Comparison of ENCODE assay signal across 8 cellular contexts in the genomic region with DNA sequence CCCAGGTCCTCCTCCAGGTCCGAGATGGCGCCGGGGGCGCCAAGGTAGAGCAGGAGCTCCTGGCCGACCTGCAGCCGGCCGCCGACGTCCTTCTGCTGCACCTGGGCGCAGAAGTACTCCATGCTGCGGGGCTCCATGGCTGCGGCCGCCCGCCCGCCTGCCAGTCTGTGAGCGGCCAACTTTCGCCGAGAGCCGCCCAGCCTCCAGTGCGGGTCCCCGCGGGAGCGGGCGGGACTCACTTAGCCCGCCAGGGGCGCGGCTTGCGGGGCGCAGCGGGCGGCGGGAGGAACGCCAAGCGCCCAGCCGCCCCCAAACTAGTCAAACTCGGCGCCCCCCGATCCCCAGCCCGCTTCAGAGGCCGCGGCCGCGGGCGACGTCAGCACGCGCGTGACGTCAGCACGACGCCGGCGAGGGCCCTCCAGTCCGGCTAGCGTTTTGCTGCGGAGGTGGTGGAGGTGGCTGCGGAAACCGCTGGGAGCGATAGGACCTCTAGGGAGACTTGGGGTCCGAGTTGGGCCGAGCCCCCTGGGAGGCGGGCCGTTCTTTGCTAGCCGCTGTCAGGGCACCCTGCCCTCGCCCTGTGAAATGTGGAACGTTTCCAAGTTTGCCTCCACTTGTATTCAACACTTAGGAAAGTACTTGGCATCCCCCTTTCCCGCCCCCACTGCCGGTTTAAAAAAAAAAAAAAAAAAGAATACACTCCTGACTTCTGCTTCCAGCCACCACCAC. TPM values are rescaled to one million over a fixed set of nuclear protein-coding genes. Genes with fewer than 3 reads are reported as not detected.
DNase-seq lines count a peak whose midpoint lies in the region; ATAC-seq and TF ChIP-seq lines count a peak whose summit lies in the region.

A gene (minus strand): TSS at position 389 of the 729 bp plus-strand sequence. CDS start 252 bp downstream, at position 137.

- TF ChIP-seq CTCF in HFFc6 (IDR thresholded peaks at IDR 0.05) (peak; percentile 39; the same call in 1 of the 2 replicates), glutamatergic neuron (IDR thresholded peaks at IDR 0.05; ENCODE audit: partially characterized antibody, unreplicated experiment) (no peak), osteocyte (IDR thresholded peaks at IDR 0.05) (peak; percentile 8), thoracic aorta (IDR thresholded peaks at IDR 0.05) (no peak)

- DNase-seq in HFFc6 (peak; percentile 79), NAMALWA (ENCODE audit: low spot score) (peak; percentile 91), glutamatergic neuron (peak; percentile 88), osteocyte (ENCODE audit: extremely low spot score, unreplicated experiment) (peak; percentile 94), thoracic aorta (ENCODE audit: low spot score) (peak; percentile 61)

- ATAC-seq in SK-N-SH treated with all-trans-retinoic acid at 6 μM for 48 hours (peak; percentile 91), thoracic aorta (ENCODE audit: insufficient number of reproducible peaks, low FRiP score, low read depth) (peak; percentile 57)

- H3K27me3 Mint-ChIP-seq in HFFc6 (ENCODE audit: insufficient read depth) (no peaks in the 10 kb centered on the region; the same call in 1 of the 2 replicates), glutamatergic neuron (ENCODE audit: unreplicated experiment) (no peaks in the 10 kb centered on the region), osteocyte (ENCODE audit: unreplicated experiment) (no peaks in the 10 kb centered on the region)
- H3K27me3 Mint-ChIP-seq in activated naive CD4-positive, alpha-beta T cell treated with anti-CD3 and anti-CD28 coated beads, Interleukin-2, amount 50 U/mL, for 24 hours: no peaks in the 10 kb centered on the region

- H3K36me3 Mint-ChIP-seq in HFFc6 (ENCODE audit: low read depth): no peaks in the 10 kb centered on the region
- no peaks in the 10 kb centered on the region for H3K36me3 Mint-ChIP-seq in activated naive CD4-positive, alpha-beta T cell treated with anti-CD3 and anti-CD28 coated beads, Interleukin-2, amount 50 U/mL, for 24 hours
- H3K36me3 Mint-ChIP-seq in glutamatergic neuron (ENCODE audit: unreplicated experiment): no peaks in the 10 kb centered on the region
- H3K36me3 Mint-ChIP-seq in osteocyte (ENCODE audit: unreplicated experiment): no peaks in the 10 kb centered on the region

- H3K4me3 Mint-ChIP-seq in HFFc6 (no peak within 1 kb of the TSS), glutamatergic neuron (ENCODE audit: unreplicated experiment) (peak within 1 kb of the TSS; percentile 86), osteocyte (ENCODE audit: unreplicated experiment) (peak within 1 kb of the TSS; percentile 90)
- peak within 1 kb of the TSS; percentile 97 for H3K4me3 Mint-ChIP-seq in activated naive CD4-positive, alpha-beta T cell treated with anti-CD3 and anti-CD28 coated beads, Interleukin-2, amount 50 U/mL, for 24 hours

- H3K27ac ChIP-seq in thoracic aorta: peak within 1 kb of the TSS; percentile 95 to 99

- no peaks in the 10 kb centered on the region for H3K27me3 ChIP-seq in thoracic aorta (replicated peaks; ENCODE audit: insufficient read depth)

- H3K4me1 Mint-ChIP-seq in HFFc6 (ENCODE audit: low read depth): peaks cover 33% of the 10 kb centered on the region
- H3K4me1 Mint-ChIP-seq in activated naive CD4-positive, alpha-beta T cell treated with anti-CD3 and anti-CD28 coated beads, Interleukin-2, amount 50 U/mL, for 24 hours: peaks cover 14% of the 10 kb centered on the region
- peaks cover 3% of the 10 kb centered on the region for H3K4me1 Mint-ChIP-seq in glutamatergic neuron (ENCODE audit: low read depth, unreplicated experiment)
- H3K4me1 Mint-ChIP-seq in osteocyte (ENCODE audit: unreplicated experiment): peaks cover 20% of the 10 kb centered on the region

- no peaks in the 10 kb centered on the region for H3K9me3 Mint-ChIP-seq in HFFc6
- no peaks in the 10 kb centered on the region for H3K9me3 Mint-ChIP-seq in activated naive CD4-positive, alpha-beta T cell treated with anti-CD3 and anti-CD28 coated beads, Interleukin-2, amount 50 U/mL, for 24 hours
- peaks cover 4% of the 10 kb centered on the region for H3K9me3 Mint-ChIP-seq in glutamatergic neuron (ENCODE audit: unreplicated experiment)
- no peaks in the 10 kb centered on the region for H3K9me3 Mint-ChIP-seq in osteocyte (ENCODE audit: unreplicated experiment)

- no peaks in the 10 kb centered on the region for H3K36me3 ChIP-seq in thoracic aorta

- H3K4me3 ChIP-seq in GM08714 (ENCODE audit: low read length): peak within 1 kb of the TSS; percentile 78
- peak within 1 kb of the TSS; percentile 88 for H3K4me3 ChIP-seq in thoracic aorta

- H3K27ac Mint-ChIP-seq in HFFc6: peak within 1 kb of the TSS; percentile 94
- H3K27ac Mint-ChIP-seq in activated naive CD4-positive, alpha-beta T cell treated with anti-CD3 and anti-CD28 coated beads, Interleukin-2, amount 50 U/mL, for 24 hours: peak within 1 kb of the TSS; percentile 98
- peak within 1 kb of the TSS; percentile 56 for H3K27ac Mint-ChIP-seq in glutamatergic neuron (ENCODE audit: unreplicated experiment)
- H3K27ac Mint-ChIP-seq in osteocyte (ENCODE audit: unreplicated experiment): peak within 1 kb of the TSS; percentile 93

- peaks cover 21 to 48% of the 10 kb centered on the region in 2 donors for H3K4me1 ChIP-seq in thoracic aorta (ENCODE audit: control insufficient read depth in 1 of 2, low read depth in 2 of 2)

- H3K9me3 ChIP-seq in thoracic aorta: no peaks in the 10 kb centered on the region

TF ChIP-seq in SK-N-SH treated with all-trans-retinoic acid at 6 μM for 48 hours, 23 proteins besides CTCF, POLR2A, EP300 and RAD21:
- TF ChIP-seq OSR1 (CRISPR knock-in tag; IDR thresholded peaks at IDR 0.05): no peak
- TF ChIP-seq ZNF70 (CRISPR knock-in tag; IDR thresholded peaks at IDR 0.05): no peak
- TF ChIP-seq ISL1 (CRISPR knock-in tag; IDR thresholded peaks at IDR 0.05): no peak
- TF ChIP-seq ZFP30 (CRISPR knock-in tag; IDR thresholded peaks at IDR 0.05): no peak
- TF ChIP-seq, protein P1, sequence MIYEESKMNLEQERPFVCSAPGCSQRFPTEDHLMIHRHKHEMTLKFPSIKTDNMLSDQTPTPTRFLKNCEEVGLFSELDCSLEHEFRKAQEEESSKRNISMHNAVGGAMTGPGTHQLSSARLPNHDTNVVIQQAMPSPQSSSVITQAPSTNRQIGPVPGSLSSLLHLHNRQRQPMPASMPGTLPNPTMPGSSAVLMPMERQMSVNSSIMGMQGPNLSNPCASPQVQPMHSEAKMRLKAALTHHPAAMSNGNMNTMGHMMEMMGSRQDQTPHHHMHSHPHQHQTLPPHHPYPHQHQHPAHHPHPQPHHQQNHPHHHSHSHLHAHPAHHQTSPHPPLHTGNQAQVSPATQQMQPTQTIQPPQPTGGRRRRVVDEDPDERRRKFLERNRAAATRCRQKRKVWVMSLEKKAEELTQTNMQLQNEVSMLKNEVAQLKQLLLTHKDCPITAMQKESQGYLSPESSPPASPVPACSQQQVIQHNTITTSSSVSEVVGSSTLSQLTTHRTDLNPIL (CRISPR knock-in tag; IDR thresholded peaks at IDR 0.05; ENCODE audit: low read depth): no peak
- no peak for TF ChIP-seq BACH2 (CRISPR knock-in tag; IDR thresholded peaks at IDR 0.05; ENCODE audit: borderline replicate concordance)
- no peak for TF ChIP-seq ZNF565 (CRISPR knock-in tag; conservative IDR thresholded peaks at IDR 0.05; ENCODE audit: low read depth)
- no peak for TF ChIP-seq PPARA (CRISPR knock-in tag; IDR thresholded peaks at IDR 0.05; ENCODE audit: borderline replicate concordance)
- no peak for TF ChIP-seq TOX (CRISPR knock-in tag; IDR thresholded peaks at IDR 0.05; ENCODE audit: borderline replicate concordance)
- TF ChIP-seq SNAI2 (CRISPR knock-in tag; IDR thresholded peaks at IDR 0.05): no peak
- TF ChIP-seq RARB (CRISPR knock-in tag; IDR thresholded peaks at IDR 0.05): no peak
- no peak for TF ChIP-seq TCF4 (CRISPR knock-in tag; IDR thresholded peaks at IDR 0.05; ENCODE audit: borderline replicate concordance)
- TF ChIP-seq CSDC2 (CRISPR knock-in tag; IDR thresholded peaks at IDR 0.05): no peak
- no peak for TF ChIP-seq ZNF8 (CRISPR knock-in tag; IDR thresholded peaks at IDR 0.05)
- no peak for TF ChIP-seq ARNTL (CRISPR knock-in tag; IDR thresholded peaks at IDR 0.05; ENCODE audit: borderline replicate concordance, low read depth)
- TF ChIP-seq, protein P2, sequence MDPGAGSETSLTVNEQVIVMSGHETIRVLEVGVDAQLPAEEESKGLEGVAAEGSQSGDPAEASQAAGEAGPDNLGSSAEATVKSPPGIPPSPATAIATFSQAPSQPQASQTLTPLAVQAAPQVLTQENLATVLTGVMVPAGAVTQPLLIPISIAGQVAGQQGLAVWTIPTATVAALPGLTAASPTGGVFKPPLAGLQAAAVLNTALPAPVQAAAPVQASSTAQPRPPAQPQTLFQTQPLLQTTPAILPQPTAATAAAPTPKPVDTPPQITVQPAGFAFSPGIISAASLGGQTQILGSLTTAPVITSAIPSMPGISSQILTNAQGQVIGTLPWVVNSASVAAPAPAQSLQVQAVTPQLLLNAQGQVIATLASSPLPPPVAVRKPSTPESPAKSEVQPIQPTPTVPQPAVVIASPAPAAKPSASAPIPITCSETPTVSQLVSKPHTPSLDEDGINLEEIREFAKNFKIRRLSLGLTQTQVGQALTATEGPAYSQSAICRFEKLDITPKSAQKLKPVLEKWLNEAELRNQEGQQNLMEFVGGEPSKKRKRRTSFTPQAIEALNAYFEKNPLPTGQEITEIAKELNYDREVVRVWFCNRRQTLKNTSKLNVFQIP (CRISPR knock-in tag; IDR thresholded peaks at IDR 0.05; ENCODE audit: borderline replicate concordance, low read depth): no peak
- TF ChIP-seq ESRRG (CRISPR knock-in tag; IDR thresholded peaks at IDR 0.05): no peak

RNA-seq across cellular contexts. Expression of the gene that starts here (rescaled TPM):
- 10 to 100 TPM; 32.8 to 37.6 (median 34.8) TPM for total RNA-seq in HFFc6 (2021; fragmentation: NEBNext Ultra II Directional; extraction: Animal tissue kit (Norgen Biotek cat#: 25700))
- 384 TPM for total RNA-seq in glutamatergic neuron (ENCODE audit: unreplicated experiment)
- total RNA-seq in osteocyte: 42.6 and 51.2 TPM in 2 replicates
- total RNA-seq in thoracic aorta: 100 to 1,000 TPM; 122 to 126 TPM

Comparison
In these comparisons a context has a peak if more than half of its experiments do, and no peak if none do; other contexts are left out.
1. Peak in every context shown above with its lines: DNase-seq, ATAC-seq, H3K4me3 ChIP-seq and H3K27ac ChIP-seq.
2. CTCF ChIP-seq: peak in HFFc6 (single experiment) and osteocyte (single experiment); none in glutamatergic neuron (single experiment) and thoracic aorta (single experiment).